Comparison of ENCODE assay signal across 1 cellular context in the genomic region with DNA sequence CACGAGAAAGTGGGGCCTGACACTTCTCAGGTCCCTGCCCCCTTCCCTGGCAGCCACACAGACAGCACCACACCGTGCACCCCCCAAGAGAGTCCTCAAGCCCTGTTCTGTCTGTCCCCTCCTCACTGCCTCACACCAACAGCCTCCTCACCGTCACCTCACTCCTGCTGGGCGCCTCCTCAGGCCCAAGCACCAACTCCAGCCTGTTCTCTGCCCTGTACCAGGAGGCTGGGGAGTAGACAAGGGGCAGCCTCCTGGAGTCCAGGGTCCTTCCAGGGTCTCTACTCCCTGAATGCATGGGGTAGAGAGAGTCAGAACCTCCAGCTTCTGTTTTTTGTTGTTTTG.
TF ChIP-seq lines count a peak whose summit lies in the region.

No MANE protein-coding gene starts in this region.

TF ChIP-seq in endothelial cell of umbilical vein, 7 proteins besides CTCF, POLR2A, EP300 and RAD21:
- no peak for TF ChIP-seq EZH2 (IDR thresholded peaks at IDR 0.05; ENCODE audit: borderline replicate concordance, low read depth, low read length, severe bottlenecking)
